In the genomic region with DNA sequence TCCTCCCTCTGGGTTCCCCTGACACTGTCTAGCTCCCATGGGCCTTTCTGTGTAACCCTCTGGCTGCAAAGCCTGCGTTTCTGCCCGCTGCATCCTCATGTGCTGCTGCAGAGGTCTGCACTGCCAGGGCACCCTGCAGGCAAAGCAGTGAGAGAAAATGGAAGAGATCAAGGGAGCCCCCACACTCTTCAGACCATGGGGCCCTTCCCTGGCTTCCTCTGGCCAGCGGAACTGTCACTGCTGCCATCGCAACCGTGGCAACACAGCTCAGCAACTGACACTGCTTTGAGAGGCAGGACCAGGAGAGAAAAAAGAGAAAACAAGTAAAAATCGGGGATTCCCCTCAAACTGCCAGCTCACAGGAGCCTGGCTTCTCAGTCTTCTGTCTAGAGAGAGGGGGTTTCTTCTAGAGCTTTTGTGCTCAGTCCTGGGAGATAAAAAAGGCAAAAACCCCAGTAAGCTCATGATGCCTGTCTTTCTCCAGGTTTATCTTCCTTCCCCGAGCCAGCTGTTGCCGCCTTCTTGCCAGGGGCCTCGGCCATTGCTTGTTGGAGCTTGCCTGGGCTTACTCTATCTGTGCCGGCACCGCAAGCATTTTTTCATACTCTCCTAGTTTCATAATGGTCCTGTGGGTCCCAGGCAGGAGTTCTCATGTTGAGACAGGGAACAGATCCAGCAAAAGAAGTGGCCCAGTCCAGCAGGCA, we compare ENCODE assay signal across 12 cellular contexts. TPM values are rescaled to one million over a fixed set of nuclear protein-coding genes. Genes with fewer than 3 reads are reported as not detected.
DNase-seq lines count a peak whose midpoint lies in the region; ATAC-seq, FAIRE-seq and TF ChIP-seq lines count a peak whose summit lies in the region.
"Had no signal": no experiment of that assay in that cellular context is flagged by ENCODE, and none has a peak within 500 bp of the region (broad histone marks: within the 10 kb centered on the region; RNA-seq: fewer than 3 reads in every experiment).

No MANE protein-coding gene starts in this region.

- no peak overlapping the region for H3K4ac ChIP-seq in H9 (ENCODE audit: low read depth, low read length)

- no peaks in the 10 kb centered on the region for H3K9me2 ChIP-seq in SU-DHL-6 (replicated peaks; ENCODE audit: insufficient read depth, low read length)

- H3F3A ChIP-seq in SU-DHL-6 (ENCODE audit: insufficient read depth), result no peaks in the 10 kb centered on the region

- H3K36me3 Mint-ChIP-seq in H9 (ENCODE audit: insufficient read depth in 1 of 3, low read depth in 3 of 3) (peaks cover 0 to 19% (median 0%) of the 10 kb centered on the region in 3 experiments; a peak in 3 of 7 replicates), mesothelial cell of epicardium (peaks cover 9% of the 10 kb centered on the region)

- H2BK5ac ChIP-seq in H9 (ENCODE audit: insufficient read length, low read length), result no peak overlapping the region

- H3K14ac ChIP-seq in H9 (ENCODE audit: insufficient read depth, low read length), result no peak overlapping the region

- H3K4me3 Mint-ChIP-seq in H9 (no peak overlapping the region), mesothelial cell of epicardium (no peak overlapping the region)

- no CpG with 5 or more reads among the region's 11 CpGs for WGBS in H9 (ENCODE audit: extremely low coverage, insufficient read length, low lambda C conversion rate)

- H4K20me1 ChIP-seq in H9 (ENCODE audit: control insufficient read depth, insufficient read depth, insufficient read length) (no peaks in the 10 kb centered on the region), SU-DHL-6 (ENCODE audit: low read depth, low read length) (peaks cover 3% of the 10 kb centered on the region; the same call in 1 of the 2 replicates)

- no peak overlapping the region for H4K8ac ChIP-seq in H9 (replicated peaks; ENCODE audit: insufficient read length, low read depth, low read length)

- H3K23me2 ChIP-seq in H9 (ENCODE audit: insufficient read length, low read depth, low read length, poor library complexity, severe bottlenecking), result no peaks in the 10 kb centered on the region

- H2BK12ac ChIP-seq in H9 (ENCODE audit: insufficient read length, low read depth, low read length), result no peak overlapping the region

- no peak overlapping the region for H4K5ac ChIP-seq in H9 (ENCODE audit: insufficient read length, low read depth, low read length)

- H3K18ac ChIP-seq in H9 (ENCODE audit: insufficient read length, low read depth, low read length), result no peak overlapping the region

- H3K27ac Mint-ChIP-seq in H9 (no peak overlapping the region), mesothelial cell of epicardium (peak overlapping the region; percentile 6)

- H3K4me1 Mint-ChIP-seq in H9, result peaks cover 0 to 5% of the 10 kb centered on the region in 2 experiments; a peak in 2 of 4 replicates
- H3K4me1 Mint-ChIP-seq in mesothelial cell of epicardium, result peaks cover 12% of the 10 kb centered on the region

- TF ChIP-seq CTCF in H9 (conservative IDR thresholded peaks at IDR 0.05), result no peak
- TF ChIP-seq CTCF in SU-DHL-6 (IDR thresholded peaks at IDR 0.05; ENCODE audit: insufficient read depth, low read length, poor library complexity, severe bottlenecking), result no peak
- no peak for TF ChIP-seq CTCF in mesothelial cell of epicardium (IDR thresholded peaks at IDR 0.05; ENCODE audit: unreplicated experiment)

- H3K9ac ChIP-seq in H9 (ENCODE audit: extremely low read depth, insufficient read length, low read length), result no peak overlapping the region
- no peak overlapping the region for H3K9ac ChIP-seq in SU-DHL-6 (ENCODE audit: low read length)

- no peaks in the 10 kb centered on the region for H3K9me3 ChIP-seq in H9 (ENCODE audit: control insufficient read depth, low read depth, low read length)
- H3K9me3 ChIP-seq in SU-DHL-6 (ENCODE audit: insufficient read depth, low read length), result no peaks in the 10 kb centered on the region
- H3K9me3 ChIP-seq: body of pancreas had no signal

- DNase-seq in DMS 273 treated with DMSO at 0.1 percent for 48 hours (lab: John Stamatoyannopoulos, UW) (peak; percentile 19), H9 (no peak), mesothelial cell of epicardium (ENCODE audit: low spot score in 2 of 2, unreplicated experiment in 2 of 2) (no peak), GM19240 (ENCODE audit: insufficient read length, low spot score) (no peak), NCI-H2081 (lab: John Stamatoyannopoulos, UW) (no peak), urothelium cell line (ENCODE audit: low spot score) (no peak)
- DNase-seq: body of pancreas, hippocampal formation, SW 1271 had no signal

- H3K27me3 Mint-ChIP-seq in H9 (ENCODE audit: low read depth) (peaks cover 2% of the 10 kb centered on the region), mesothelial cell of epicardium (ENCODE audit: low read depth) (no peaks in the 10 kb centered on the region)

- H2AK5ac ChIP-seq in H9 (ENCODE audit: insufficient read length, low read length), result no peak overlapping the region

- H3K9me3 Mint-ChIP-seq in H9, result peaks cover 2 to 4% of the 10 kb centered on the region in 2 experiments; a peak in 2 of 5 replicates
- peaks cover 8% of the 10 kb centered on the region for H3K9me3 Mint-ChIP-seq in mesothelial cell of epicardium

- H3K27ac ChIP-seq in H9 (ENCODE audit: insufficient read length, low read depth, low read length) (no peak overlapping the region), SU-DHL-6 (ENCODE audit: low read depth, low read length) (peak overlapping the region; percentile 49)
- H3K27ac ChIP-seq: body of pancreas had no signal

- H2AFZ ChIP-seq in H9 (ENCODE audit: low read length) (no peak overlapping the region), SU-DHL-6 (ENCODE audit: low read depth, low read length, severe bottlenecking) (no peak overlapping the region)

- no peak overlapping the region for H3T11ph ChIP-seq in H9 (ENCODE audit: low read length)

- H3K79me1 ChIP-seq in H9 (ENCODE audit: insufficient read depth, low read depth, low read length, poor library complexity, severe bottlenecking), result no peaks in the 10 kb centered on the region

- H3K79me2 ChIP-seq in H9 (ENCODE audit: insufficient read depth, low read length) (no peaks in the 10 kb centered on the region), SU-DHL-6 (ENCODE audit: insufficient read depth, low read length) (no peaks in the 10 kb centered on the region)

- no peak overlapping the region for H2BK15ac ChIP-seq in H9 (ENCODE audit: low read depth, low read length)

- H3K27me3 ChIP-seq in H9 (ENCODE audit: insufficient read depth, low read length) (no peaks in the 10 kb centered on the region), SU-DHL-6 (ENCODE audit: low read length) (no peaks in the 10 kb centered on the region)
- H3K27me3 ChIP-seq: body of pancreas had no signal

- H3K36me3 ChIP-seq in SU-DHL-6 (ENCODE audit: low read length), result no peaks in the 10 kb centered on the region

- H2BK120ac ChIP-seq in H9 (ENCODE audit: low read depth, low read length, poor library complexity, severe bottlenecking), result peak overlapping the region; percentile 16

- ATAC-seq in HG03139 (IDR thresholded peaks at IDR 0.05; ENCODE audit: unreplicated experiment), result no peak
- ATAC-seq: body of pancreas, HepG2 had no signal

- no peak for FAIRE-seq in urothelium cell line (lab: Jason Lieb, UNC)
- FAIRE-seq: HepG2 had no signal

- no peak overlapping the region for H3K4me3 ChIP-seq in SU-DHL-6 (ENCODE audit: insufficient read depth, low read length, poor library complexity, severe bottlenecking)
- H3K4me3 ChIP-seq: body of pancreas had no signal

- no peak overlapping the region for H3K56ac ChIP-seq in H9 (ENCODE audit: insufficient read length, low read depth, low read length)

- H4K91ac ChIP-seq in H9 (ENCODE audit: insufficient read length, low read depth, low read length), result no peak overlapping the region

- H3K23ac ChIP-seq in H9 (ENCODE audit: insufficient read length, low read depth, low read length), result no peak overlapping the region

- H3K4me2 ChIP-seq in H9 (ENCODE audit: insufficient read depth, insufficient read length, low read length) (no peak overlapping the region), SU-DHL-6 (ENCODE audit: low read depth, low read length, poor library complexity, severe bottlenecking) (no peak overlapping the region)

- H3K4me1 ChIP-seq in H9 (ENCODE audit: insufficient read depth, low read length), result no peaks in the 10 kb centered on the region

- H2BK20ac ChIP-seq in H9 (ENCODE audit: low read depth, low read length, poor library complexity, severe bottlenecking), result no peak overlapping the region

RNA-seq across cellular contexts. Expression of a gene that starts 39.0 kb away (rescaled TPM):
- total RNA-seq in H9 (2021) (5.7 and 7.7 TPM in 2 replicates), mesothelial cell of epicardium (35.4 to 40.6 TPM (median 35.9 TPM) in 3 replicates)
